16 cellular contexts compared by ENCODE assay signal in genomic region chr22:38811241-38811640, GRCh38. TPM values are rescaled to one million over a fixed set of nuclear protein-coding genes. Genes with fewer than 3 reads are reported as not detected.
DNase-seq lines count a peak whose midpoint lies in the region; ATAC-seq, FAIRE-seq and TF ChIP-seq lines count a peak whose summit lies in the region.
"Had no signal": no experiment of that assay in that cellular context is flagged by ENCODE, and none has a peak within 500 bp of the region (broad histone marks: within the 10 kb centered on the region; RNA-seq: fewer than 3 reads in every experiment).

No MANE protein-coding gene starts in this region.

- 0 out of 2 replicates have a peak, but pooled peaks cover 1% of the 10 kb centered on the region for H3K9me3 ChIP-seq in K562 (replicated peaks; ENCODE audit: control insufficient read depth, insufficient read depth, low read depth, low read length)
- H3K9me3 ChIP-seq in trophoblast cell (ENCODE audit: insufficient read depth, low read depth, low read length) = peaks cover 2% of the 10 kb centered on the region
- H3K9me3 ChIP-seq in neuronal stem cell (replicated peaks in 1 of 2; ENCODE audit: control insufficient read depth in 2 of 2, insufficient read depth in 1 of 2, low read depth in 1 of 2, low read length in 2 of 2) = peaks cover 0 to 2% of the 10 kb centered on the region in 2 donors

- H4K8ac ChIP-seq in trophoblast cell (ENCODE audit: low read depth, low read length) (no peak overlapping the region), neuronal stem cell (ENCODE audit: low read depth, low read length) (no peak overlapping the region)

- H3K4me2 ChIP-seq in K562 (ENCODE audit: insufficient read depth, low read length) (no peak overlapping the region), trophoblast cell (ENCODE audit: low read length) (no peak overlapping the region), neuronal stem cell (ENCODE audit: insufficient read depth, low read length, poor library complexity, severe bottlenecking) (no peak overlapping the region)

- FAIRE-seq in HTR-8/SVneo (lab: Jason Lieb, UNC) (peak; percentile 46), K562 (lab: Jason Lieb, UNC) (no peak)
- FAIRE-seq: G401.6 had no signal

- H3K14ac ChIP-seq in trophoblast cell (ENCODE audit: low read length) (no peak overlapping the region), neuronal stem cell (ENCODE audit: low read length) (no peak overlapping the region)

- DNase-seq in HTR-8/SVneo (ENCODE audit: insufficient read length, low spot score) (no peak), K562 (ENCODE audit: extremely low read depth in 1 of 4, low spot score in 3 of 4) (no peak), trophoblast cell (no peak), neuronal stem cell (ENCODE audit: low spot score) (no peak)
- no peak for DNase-seq in activated T-cell treated with anti-CD3 and anti-CD28 coated beads, Interleukin-2, amount 50 U/mL, for 1 hour
- no peak for DNase-seq in activated CD8-positive, alpha-beta memory T cell treated with anti-CD3 and anti-CD28 coated beads, Interleukin-2, amount 10 ng/mL, durations not matched to agents 7 days and 5 days
- DNase-seq: C1 segment of cervical spinal cord; Caco-2; CD4-positive, alpha-beta memory T cell; DMS153; DND-41; GOT3; H7; HCEC 1CT had no signal

- H3K4me1 ChIP-seq in K562 (replicated peaks in 1 of 2; ENCODE audit: control insufficient read depth in 2 of 2, insufficient read depth in 2 of 2, low read length in 2 of 2) (no peaks in the 10 kb centered on the region), trophoblast cell (ENCODE audit: control insufficient read depth in 1 of 2, insufficient read depth in 2 of 2, low read length in 2 of 2) (no peaks in the 10 kb centered on the region), neuronal stem cell (ENCODE audit: control insufficient read depth in 2 of 2, insufficient read depth in 1 of 2, low read depth in 1 of 2, low read length in 2 of 2) (no peaks in the 10 kb centered on the region)
- H3K4me1 ChIP-seq: Caco-2 had no signal

- H3K4me1 Mint-ChIP-seq in activated CD8-positive, alpha-beta memory T cell treated with anti-CD3 and anti-CD28 coated beads, Interleukin-2, amount 10 ng/mL, durations not matched to agents 7 days and 5 days = no peaks in the 10 kb centered on the region
- H3K4me1 Mint-ChIP-seq: CD4-positive, alpha-beta memory T cell had no signal

- no peak for TF ChIP-seq POLR2A in K562 (conservative IDR thresholded peaks at IDR 0.05)

- no peak for TF ChIP-seq CTCF in K562 (IDR thresholded peaks at IDR 0.05 in 2 of 3, conservative IDR thresholded peaks at IDR 0.05 in 1 of 3; ENCODE audit: insufficient read depth in 2 of 3, low read depth in 1 of 3, low read length in 3 of 3)

- WGBS in K562 (ENCODE audit: insufficient coverage, low coverage, missing lambda C conversion rate) = 6% methylated on average over 2 of the region's 2 CpGs
- WGBS in trophoblast cell (ENCODE audit: extremely low coverage, insufficient coverage, insufficient read length) = no CpG with 5 or more reads among the region's 2 CpGs
- WGBS in neuronal stem cell (ENCODE audit: extremely low coverage in 2 of 2, insufficient read length in 2 of 2, insufficient replicate concordance in 1 of 2), 2 donors = 100% methylated on average over 1 of the region's 2 CpGs; no CpG with 5 or more reads in 1 of the 2 donors

- H3K36me3 ChIP-seq in K562 (ENCODE audit: control insufficient read depth, insufficient read depth, low read length) = no peaks in the 10 kb centered on the region
- no peaks in the 10 kb centered on the region for H3K36me3 ChIP-seq in trophoblast cell (ENCODE audit: control insufficient read depth in 1 of 2, insufficient read depth in 2 of 2, low read length in 2 of 2)
- H3K36me3 ChIP-seq in neuronal stem cell (replicated peaks in 1 of 2; ENCODE audit: control insufficient read depth in 2 of 2, insufficient read depth in 2 of 2, low read length in 2 of 2) = peaks cover 0 to 2% of the 10 kb centered on the region in 2 donors

- H3K4me3 ChIP-seq in K562 (no peak overlapping the region), trophoblast cell (ENCODE audit: low read depth, low read length) (no peak overlapping the region), neuronal stem cell (ENCODE audit: low read length in 2 of 2) (no peak overlapping the region)

- H3K9me1 ChIP-seq in K562 (ENCODE audit: control insufficient read depth, insufficient read depth, low read length) = no peaks in the 10 kb centered on the region

- no peak overlapping the region for H3K4me3 Mint-ChIP-seq in activated CD8-positive, alpha-beta memory T cell treated with anti-CD3 and anti-CD28 coated beads, Interleukin-2, amount 10 ng/mL, durations not matched to agents 7 days and 5 days
- H3K4me3 Mint-ChIP-seq: CD4-positive, alpha-beta memory T cell had no signal

- H2AFZ ChIP-seq in K562 (ENCODE audit: low read depth, low read length) (no peak overlapping the region), trophoblast cell (ENCODE audit: insufficient read depth, low read length, poor library complexity) (no peak overlapping the region), neuronal stem cell (ENCODE audit: low read length) (no peak overlapping the region)

- no peaks in the 10 kb centered on the region for H4K20me1 ChIP-seq in K562 (replicated peaks; ENCODE audit: control insufficient read depth, insufficient read depth, low read length)

- H2BK5ac ChIP-seq in trophoblast cell (ENCODE audit: low read depth, low read length, poor library complexity) (no peak overlapping the region), neuronal stem cell (ENCODE audit: low read length) (no peak overlapping the region)

- H3K27me3 ChIP-seq in K562 (ENCODE audit: control insufficient read depth in 2 of 2, insufficient read depth in 2 of 2, low read length in 2 of 2) (peaks cover 0 to 6% of the 10 kb centered on the region in 2 experiments; a peak in 3 of 5 replicates), trophoblast cell (ENCODE audit: insufficient read depth, low read length) (no peaks in the 10 kb centered on the region), neuronal stem cell (ENCODE audit: control insufficient read depth in 3 of 3, insufficient read depth in 3 of 3, low read depth in 1 of 3, low read length in 3 of 3) (peaks cover 0 to 3% (median 0%) of the 10 kb centered on the region in 3 experiments)

- H3K36me3 Mint-ChIP-seq in activated CD8-positive, alpha-beta memory T cell treated with anti-CD3 and anti-CD28 coated beads, Interleukin-2, amount 10 ng/mL, durations not matched to agents 7 days and 5 days = no peaks in the 10 kb centered on the region

- TF ChIP-seq EP300 in K562 (IDR thresholded peaks at IDR 0.05; ENCODE audit: low read length) = no peak

- ATAC-seq in K562 = no peak
- ATAC-seq in HG02981 (IDR thresholded peaks at IDR 0.05; ENCODE audit: unreplicated experiment) = no peak
- ATAC-seq in activated CD8-positive, alpha-beta memory T cell treated with anti-CD3 and anti-CD28 coated beads, Interleukin-2, amount 10 ng/mL, durations not matched to agents 7 days and 5 days = no peak

- no peak overlapping the region for H4K91ac ChIP-seq in trophoblast cell (ENCODE audit: low read depth, low read length)
- no peak overlapping the region for H4K91ac ChIP-seq in neuronal stem cell (ENCODE audit: low read depth, low read length, poor library complexity)

- H2AK5ac ChIP-seq in trophoblast cell (ENCODE audit: low read length) = no peak overlapping the region
- no peak overlapping the region for H2AK5ac ChIP-seq in neuronal stem cell (ENCODE audit: low read depth, low read length)

- H3K23ac ChIP-seq in trophoblast cell (ENCODE audit: low read length) (peak overlapping the region; percentile 37), neuronal stem cell (ENCODE audit: low read depth, low read length, poor library complexity) (no peak overlapping the region)

- CTCF ChIA-PET in K562 (lab: Yijun Ruan, JAX; ENCODE audit: low intra/inter-chr PET ratio) = interaction anchor here (0.6 kb wide), 1 partner anchor 32 kb away, joined by 4 read pairs; no protein-coding TSS in a partner anchor
- CTCF ChIA-PET in activated CD8-positive, alpha-beta memory T cell treated with anti-CD3 and anti-CD28 coated beads, Interleukin-2, amount 10 ng/mL, durations not matched to agents 7 days and 5 days (lab: Charles Lee) = interaction anchor here (0.9 kb wide), 1 partner anchor 29 kb away, joined by 3 read pairs; no protein-coding TSS in a partner anchor

- in situ Hi-C loops in K562 (cut with MboI) = no loop called here

- H3K4ac ChIP-seq in trophoblast cell (ENCODE audit: low read depth, low read length) (no peak overlapping the region), neuronal stem cell (ENCODE audit: low read length) (no peak overlapping the region)

- H3K18ac ChIP-seq in trophoblast cell (ENCODE audit: low read length) (no peak overlapping the region), neuronal stem cell (ENCODE audit: low read length) (no peak overlapping the region)

- H3K79me2 ChIP-seq in K562 (ENCODE audit: control insufficient read depth, insufficient read depth, low read length) (no peaks in the 10 kb centered on the region), trophoblast cell (ENCODE audit: control insufficient read depth, insufficient read depth, low read length, poor library complexity) (no peaks in the 10 kb centered on the region)

- no peaks in the 10 kb centered on the region for H3K79me1 ChIP-seq in trophoblast cell (ENCODE audit: low read length)
- peaks cover 3% of the 10 kb centered on the region for H3K79me1 ChIP-seq in neuronal stem cell (ENCODE audit: low read depth, low read length)

- intact Hi-C loops in K562 (cut with micrococcal nuclease) = no loop called here

- H3K9ac ChIP-seq in K562 (ENCODE audit: insufficient read depth in 1 of 2, low read depth in 2 of 2, low read length in 2 of 2) (no peak overlapping the region), trophoblast cell (ENCODE audit: low read length) (no peak overlapping the region), neuronal stem cell (ENCODE audit: low read depth, low read length, poor library complexity) (no peak overlapping the region)

- H3K27ac ChIP-seq in K562 (ENCODE audit: extremely low read depth, low read depth, low read length) = no peak overlapping the region
- H3K27ac ChIP-seq in trophoblast cell (ENCODE audit: low read depth, low read length) = no peak overlapping the region
- no peak overlapping the region for H3K27ac ChIP-seq in neuronal stem cell (replicated peaks; ENCODE audit: low read length)

- no TSS peak for BruUV-seq in K562 (replicated peaks; lab: Mats Ljungman, UMichigan)

- H3K9me3 Mint-ChIP-seq in activated CD8-positive, alpha-beta memory T cell treated with anti-CD3 and anti-CD28 coated beads, Interleukin-2, amount 10 ng/mL, durations not matched to agents 7 days and 5 days (ENCODE audit: low read depth) = peaks cover 4% of the 10 kb centered on the region

- no peak overlapping the region for H2BK15ac ChIP-seq in neuronal stem cell (ENCODE audit: low read length)

- H2BK12ac ChIP-seq in trophoblast cell (ENCODE audit: low read length) (no peak overlapping the region), neuronal stem cell (ENCODE audit: low read length) (no peak overlapping the region)

- no peak for TF ChIP-seq RAD21 in K562 (CRISPR knock-in tag; conservative IDR thresholded peaks at IDR 0.05 in 1 of 2, IDR thresholded peaks at IDR 0.05 in 1 of 2)

- no peak overlapping the region for H3K27ac Mint-ChIP-seq in activated CD8-positive, alpha-beta memory T cell treated with anti-CD3 and anti-CD28 coated beads, Interleukin-2, amount 10 ng/mL, durations not matched to agents 7 days and 5 days
- H3K27ac Mint-ChIP-seq: CD4-positive, alpha-beta memory T cell had no signal

- no peak overlapping the region for H2BK120ac ChIP-seq in trophoblast cell (ENCODE audit: insufficient read depth, low read length, poor library complexity)
- H2BK120ac ChIP-seq in neuronal stem cell (ENCODE audit: low read depth, low read length) = no peak overlapping the region

- H3K27me3 Mint-ChIP-seq in activated CD8-positive, alpha-beta memory T cell treated with anti-CD3 and anti-CD28 coated beads, Interleukin-2, amount 10 ng/mL, durations not matched to agents 7 days and 5 days = peaks cover 13% of the 10 kb centered on the region

- POLR2A ChIA-PET in K562 (lab: Yijun Ruan, JAX) = no interaction called here

- H4K12ac ChIP-seq in trophoblast cell (ENCODE audit: low read depth, low read length) = no peak overlapping the region

RNA-seq across cellular contexts. Expression of gene DNAL4, which starts 17.3 kb away (rescaled TPM):
- 3.5 and 3.8 TPM in 2 replicates for total RNA-seq in K562 (2011; cell fraction: chromatin; rRNA removed; ENCODE audit: low replicate concordance)
- 4.2 and 5.8 TPM in 2 replicates for total RNA-seq in K562 (2011; cell fraction: nucleolus; rRNA removed)
- 4.4 and 4.5 TPM in 2 replicates for total RNA-seq in K562 (2011; cell fraction: nucleoplasm; rRNA removed)
- total RNA-seq in K562 (2014; rRNA removed) (5.2 and 7.5 TPM in 2 replicates), K562 (2014; rRNA removed; fragmentation: Illumina TruSeq; extraction: Trizol) (4.2 and 4.7 TPM in 2 replicates), K562 (2015; rRNA removed; fragmentation: Illumina TruSeq; extraction: Trizol) (4.7 and 5.6 TPM in 2 replicates), K562 (2021) (5.9 and 6.1 TPM in 2 replicates)
- polyA plus RNA-seq in K562 (2011; rRNA removed) (6.9 and 8.9 TPM in 2 replicates), K562 (2014; fragmentation: Illumina TruSeq; extraction: Trizol) (9.4 and 11.3 TPM in 2 replicates), K562 (2014; fragmentation: Nextera tagmentation; extraction: Ambion mirVana) (under 1 TPM; 0.20 to 0.70 TPM), K562 (2014; rRNA removed) (7.8 and 8.3 TPM in 2 replicates)
- 10.5 and 12.7 TPM in 2 replicates for polyA plus RNA-seq in K562 (2011; cell fraction: cytosol; rRNA removed)
- polyA plus RNA-seq in K562 (2011; cell fraction: nucleus; rRNA removed) = 8.2 and 8.3 TPM in 2 replicates
- polyA plus RNA-seq in K562 (2012) = 6.6 and 12.2 TPM in 2 replicates
- polyA minus RNA-seq in K562 (2011; rRNA and poly(A)+ RNA removed) = 3.1 and 3.3 TPM in 2 replicates
- 1.7 and 1.8 TPM in 2 replicates for polyA minus RNA-seq in K562 (2011; cell fraction: cytosol; rRNA and poly(A)+ RNA removed)
- 1.8 and 2.8 TPM in 2 replicates for polyA minus RNA-seq in K562 (2011; cell fraction: nucleus; rRNA and poly(A)+ RNA removed)
- 12.4 and 13.7 TPM in 2 replicates for polyA plus RNA-seq in trophoblast cell (2013)
- 23.4 TPM for polyA plus RNA-seq in neuronal stem cell (2013, experiment 1 of 2)
- 22.3 TPM for polyA plus RNA-seq in neuronal stem cell (2013, experiment 2 of 2)
- 1 to 10 TPM; 8.2 to 8.9 TPM for total RNA-seq in activated CD8-positive, alpha-beta memory T cell treated with anti-CD3 and anti-CD28 coated beads, Interleukin-2, amount 10 ng/mL, durations not matched to agents 7 days and 5 days

RNA-seq across cellular contexts. Expression of gene NPTXR, which starts 32.6 kb away (rescaled TPM):
- 1.3 and 3.0 TPM in 2 replicates for total RNA-seq in K562 (2011; cell fraction: chromatin; rRNA removed; ENCODE audit: low replicate concordance)
- 3.0 and 3.3 TPM in 2 replicates for total RNA-seq in K562 (2011; cell fraction: nucleolus; rRNA removed)
- total RNA-seq in K562 (2011; cell fraction: nucleoplasm; rRNA removed) = 2.9 and 4.0 TPM in 2 replicates
- total RNA-seq in K562 (2014; rRNA removed) = 1.0 and 1.1 TPM in 2 replicates
- 0.51 and 0.54 TPM in 2 replicates for total RNA-seq in K562 (2014; rRNA removed; fragmentation: Illumina TruSeq; extraction: Trizol)
- 0.65 and 0.72 TPM in 2 replicates for total RNA-seq in K562 (2015; rRNA removed; fragmentation: Illumina TruSeq; extraction: Trizol)
- 3.0 and 3.1 TPM in 2 replicates for total RNA-seq in K562 (2021)
- polyA plus RNA-seq in K562 (2011; rRNA removed) = 1.8 and 3.3 TPM in 2 replicates
- polyA plus RNA-seq in K562 (2011; cell fraction: cytosol; rRNA removed) = 2.5 and 2.8 TPM in 2 replicates
- polyA plus RNA-seq in K562 (2011; cell fraction: nucleus; rRNA removed) = 2.1 and 2.8 TPM in 2 replicates
- 1.7 and 3.2 TPM in 2 replicates for polyA plus RNA-seq in K562 (2012)
- polyA plus RNA-seq in K562 (2014; fragmentation: Illumina TruSeq; extraction: Trizol) = 2.3 and 2.6 TPM in 2 replicates
- under 1 TPM; 0.01 to 0.10 TPM for polyA plus RNA-seq in K562 (2014; fragmentation: Nextera tagmentation; extraction: Ambion mirVana)
- 1.5 and 1.7 TPM in 2 replicates for polyA plus RNA-seq in K562 (2014; rRNA removed)
- polyA minus RNA-seq in K562 (2011; rRNA and poly(A)+ RNA removed) = 1.9 and 2.7 TPM in 2 replicates
- 2.6 and 4.7 TPM in 2 replicates for polyA minus RNA-seq in K562 (2011; cell fraction: cytosol; rRNA and poly(A)+ RNA removed)
- polyA minus RNA-seq in K562 (2011; cell fraction: nucleus; rRNA and poly(A)+ RNA removed) = 0.94 and 1.00 TPM in 2 replicates
- polyA plus RNA-seq in trophoblast cell (2013) = 0.44 and 0.51 TPM in 2 replicates
- polyA plus RNA-seq in neuronal stem cell (2013, experiment 1 of 2) = 3.7 TPM
- polyA plus RNA-seq in neuronal stem cell (2013, experiment 2 of 2) = 3.7 TPM
- 1 to 10 TPM in 1 of 2 experiments, under 1 TPM in 1; 0.96 to 2.4 TPM for total RNA-seq in activated CD8-positive, alpha-beta memory T cell treated with anti-CD3 and anti-CD28 coated beads, Interleukin-2, amount 10 ng/mL, durations not matched to agents 7 days and 5 days

RNA-seq across cellular contexts. Expression of gene SUN2, which starts 55.4 kb away (rescaled TPM):
- 38.9 and 115 TPM in 2 replicates for total RNA-seq in K562 (2011; cell fraction: chromatin; rRNA removed; ENCODE audit: low replicate concordance)
- total RNA-seq in K562 (2011; cell fraction: nucleolus; rRNA removed) = 125 TPM in 2 replicates
- total RNA-seq in K562 (2011; cell fraction: nucleoplasm; rRNA removed) = 65.3 and 80.1 TPM in 2 replicates
- total RNA-seq in K562 (2014; rRNA removed) (31.0 and 42.6 TPM in 2 replicates), K562 (2014; rRNA removed; fragmentation: Illumina TruSeq; extraction: Trizol) (5.2 and 7.1 TPM in 2 replicates), K562 (2015; rRNA removed; fragmentation: Illumina TruSeq; extraction: Trizol) (18.2 and 19.5 TPM in 2 replicates), K562 (2021) (37.2 and 38.8 TPM in 2 replicates)
- polyA plus RNA-seq in K562 (2011; rRNA removed) (16.7 and 26.9 TPM in 2 replicates), K562 (2014; fragmentation: Illumina TruSeq; extraction: Trizol) (13.8 and 22.6 TPM in 2 replicates), K562 (2014; fragmentation: Nextera tagmentation; extraction: Ambion mirVana) (under 1 TPM; 0.11 to 0.21 TPM), K562 (2014; rRNA removed) (27.8 and 31.5 TPM in 2 replicates)
- 23.3 and 36.3 TPM in 2 replicates for polyA plus RNA-seq in K562 (2011; cell fraction: cytosol; rRNA removed)
- polyA plus RNA-seq in K562 (2011; cell fraction: nucleus; rRNA removed) = 62.6 and 82.3 TPM in 2 replicates
- polyA plus RNA-seq in K562 (2012) = 27.0 and 67.0 TPM in 2 replicates
- polyA minus RNA-seq in K562 (2011; rRNA and poly(A)+ RNA removed) = 9.1 and 19.4 TPM in 2 replicates
- polyA minus RNA-seq in K562 (2011; cell fraction: cytosol; rRNA and poly(A)+ RNA removed) = 28.2 and 36.8 TPM in 2 replicates
- polyA minus RNA-seq in K562 (2011; cell fraction: nucleus; rRNA and poly(A)+ RNA removed) = 28.8 and 33.5 TPM in 2 replicates
- 40.8 and 42.4 TPM in 2 replicates for polyA plus RNA-seq in trophoblast cell (2013)
- 19.4 TPM for polyA plus RNA-seq in neuronal stem cell (2013, experiment 1 of 2)
- 19.4 TPM for polyA plus RNA-seq in neuronal stem cell (2013, experiment 2 of 2)
- 100 to 1,000 TPM; 320 to 412 TPM for total RNA-seq in activated CD8-positive, alpha-beta memory T cell treated with anti-CD3 and anti-CD28 coated beads, Interleukin-2, amount 10 ng/mL, durations not matched to agents 7 days and 5 days
